ENCODE assay signal across 8 cellular contexts in the genomic region with DNA sequence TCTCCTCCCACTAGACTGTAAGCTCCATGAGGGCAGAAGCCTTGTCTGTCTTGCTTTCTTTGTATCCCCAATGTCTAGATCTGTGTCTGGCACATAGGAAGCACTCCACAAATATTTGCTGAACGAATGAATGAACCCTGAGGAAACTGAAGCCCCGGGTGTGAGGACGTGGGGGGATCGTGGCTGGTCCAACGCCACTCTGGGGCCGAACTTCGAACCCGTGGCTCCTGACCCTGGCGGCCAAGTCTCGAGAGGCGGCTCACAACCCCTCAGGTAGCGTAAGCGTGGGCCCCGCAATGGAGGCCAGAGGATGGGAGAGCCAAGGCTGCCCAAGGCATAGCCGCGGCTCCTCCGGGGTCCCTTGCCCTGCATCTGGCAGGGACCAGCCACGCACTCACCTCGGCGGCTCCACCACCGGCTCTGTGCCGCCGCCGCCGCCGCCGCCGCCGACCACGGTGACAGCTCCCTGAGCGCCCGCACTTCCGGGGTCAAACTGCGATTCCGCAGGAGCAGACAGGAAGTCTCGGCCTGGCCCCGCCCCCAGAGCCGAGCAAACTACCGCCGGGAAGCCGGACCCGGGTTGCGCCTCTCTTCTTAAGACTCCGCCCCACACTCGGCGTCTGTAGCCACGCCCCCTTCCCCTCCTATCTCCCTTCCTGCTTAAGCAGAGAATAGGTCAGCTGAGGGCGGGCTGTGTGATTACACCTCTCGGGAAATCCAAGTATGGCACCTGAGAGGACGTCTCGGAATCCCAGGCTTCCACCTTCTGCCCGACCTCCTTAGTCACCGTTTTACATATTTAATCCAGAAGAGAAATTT. TPM values are rescaled to one million over a fixed set of nuclear protein-coding genes. Genes with fewer than 3 reads are reported as not detected.
DNase-seq lines count a peak whose midpoint lies in the region; ATAC-seq and TF ChIP-seq lines count a peak whose summit lies in the region.

ASCC2 (minus strand) TSS at position 495 of the 819 bp plus-strand sequence. CDS start 5,949 bp downstream, outside the sequence.

- H3K9me3 Mint-ChIP-seq in IgD-negative memory B cell = no peaks in the 10 kb centered on the region

- H3K4me3 Mint-ChIP-seq in IgD-negative memory B cell = peak within 1 kb of the TSS; percentile 89 to 98 (median 95)

- no peaks in the 10 kb centered on the region for H3K27me3 ChIP-seq in mononuclear cell (ENCODE audit: insufficient read depth, low read length)

- no peak for TF ChIP-seq CTCF in epithelial cell of esophagus (IDR thresholded peaks at IDR 0.05; ENCODE audit: insufficient read depth, low read depth, low read length, missing control alignments)

- H3K27ac Mint-ChIP-seq in IgD-negative memory B cell = peak within 1 kb of the TSS; percentile 82 to 98 (median 86)

- H3K36me3 Mint-ChIP-seq in IgD-negative memory B cell = peaks cover 8% of the 10 kb centered on the region

- DNase-seq in DMS 273 treated with DMSO at 0.1 percent for 48 hours (lab: John Stamatoyannopoulos, UW) = peak; percentile 82
- DNase-seq in OCI-M2 (lab: John Stamatoyannopoulos, UW; ENCODE audit: unreplicated experiment) = peak; percentile 88
- peak; percentile 99 for DNase-seq in activated T-cell treated with anti-CD3 and anti-CD28 coated beads for 48 hours (ENCODE audit: low read depth)
- DNase-seq in epithelial cell of esophagus (ENCODE audit: low read depth) = peak; percentile 99
- DNase-seq in stimulated activated CD8-positive, alpha-beta memory T cell treated with anti-CD3 and anti-CD28 coated beads, Interleukin-4, amount 100 ng/mL, for 1 hour (ENCODE audit: low read depth in 2 of 2, low spot score in 1 of 2) = peak; percentile 97 to 98

- peaks cover 17 to 31% (median 24%) of the 10 kb centered on the region in 3 donors for H3K4me1 Mint-ChIP-seq in IgD-negative memory B cell

- no peaks in the 10 kb centered on the region for H3K27me3 Mint-ChIP-seq in IgD-negative memory B cell

- H3K9me3 ChIP-seq in mononuclear cell (ENCODE audit: low read depth, low read length) = no peaks in the 10 kb centered on the region

- peak within 1 kb of the TSS; percentile 98 for H3K4me3 ChIP-seq in epithelial cell of esophagus (ENCODE audit: low read length)
- peak within 1 kb of the TSS; percentile 85 for H3K4me3 ChIP-seq in mononuclear cell (ENCODE audit: low read length)

- H3K4me1 ChIP-seq in mononuclear cell (ENCODE audit: insufficient read depth, low read length) = peaks cover 17% of the 10 kb centered on the region

- peak; percentile 95 for ATAC-seq in GM21529 (IDR thresholded peaks at IDR 0.05; ENCODE audit: unreplicated experiment)

RNA-seq across cellular contexts. Expression of gene ASCC2, which starts in this region (rescaled TPM):
- polyA plus RNA-seq in IgD-negative memory B cell = 58.5 TPM
- 33.2 TPM for total RNA-seq in mononuclear cell

Comparison
In these comparisons a context has a peak if more than half of its experiments do, and no peak if none do; other contexts are left out.
1. Peak in every context shown above with its lines: DNase-seq, ATAC-seq and H3K4me3 ChIP-seq.